In the genomic region with DNA sequence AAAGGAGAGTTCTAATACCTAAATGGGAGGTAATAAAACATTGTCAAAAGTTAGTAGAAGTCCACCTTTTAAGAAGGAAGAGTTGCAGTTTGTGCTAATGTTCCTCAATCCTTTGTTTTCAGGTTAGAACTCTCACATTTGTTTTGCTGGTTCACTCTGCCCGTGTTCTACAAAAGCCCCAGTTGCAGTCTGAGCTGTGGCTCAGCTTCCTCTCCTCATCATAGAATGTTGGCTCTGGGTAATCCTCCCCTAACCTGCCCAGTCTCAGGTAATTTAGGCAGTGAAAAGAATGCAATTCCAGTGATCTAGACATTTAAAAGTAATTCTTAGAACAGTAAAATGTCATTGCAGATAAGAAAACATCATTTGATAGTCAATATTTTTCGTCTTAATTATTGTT, we compare ENCODE assay signal across 26 cellular contexts.
"Had no signal": no experiment of that assay in that cellular context is flagged by ENCODE, and none has a peak within 500 bp of the region (broad histone marks: within the 10 kb centered on the region; RNA-seq: fewer than 3 reads in every experiment).

No MANE protein-coding gene starts in this region.

- H3K9me3 Mint-ChIP-seq: activated T-cell treated with anti-CD3 and anti-CD28 coated beads, Interleukin-2, amount 50 U/mL, for 4 hours; stimulated activated memory B cell treated with anti-CD40 and anti-IgM and Interleukin-4, amounts not matched to agents 10 μg/mL and 1 μg/mL and 100 μg/mL, for 72 hours; stimulated activated naive CD8-positive, alpha-beta T cell treated with anti-CD3 and anti-CD28 coated beads, Interleukin-15, amount 100 ng/mL, for 72 hours had no signal

- H3K4me1 Mint-ChIP-seq: activated T-helper 17 cell treated with anti-CD3 and anti-CD28 coated beads, Interleukin-2, amount 50 U/mL, for 72 hours; natural killer cell; stimulated activated naive CD8-positive, alpha-beta T cell treated with anti-CD3 and anti-CD28 coated beads, Interleukin-15, amount 100 ng/mL, for 72 hours had no signal

- H3K4me3 Mint-ChIP-seq: activated CD8-positive, alpha-beta T cell treated with anti-CD3 and anti-CD28 coated beads for 36 hours; activated T-cell treated with anti-CD3 and anti-CD28 coated beads, Interleukin-2, amount 50 U/mL, for 4 hours; activated T-helper 17 cell treated with anti-CD3 and anti-CD28 coated beads, Interleukin-2, amount 50 U/mL, for 72 hours; natural killer cell; stimulated activated memory B cell treated with anti-CD40 and anti-IgM and Interleukin-4, amounts not matched to agents 10 μg/mL and 1 μg/mL and 100 μg/mL, for 72 hours; stimulated activated naive CD8-positive, alpha-beta T cell treated with anti-CD3 and anti-CD28 coated beads, Interleukin-15, amount 100 ng/mL, for 72 hours had no signal

- DNase-seq: activated CD4-positive, alpha-beta T cell treated with anti-CD3 and anti-CD28 coated beads for 1 hour; activated CD4-positive, alpha-beta T cell treated with anti-CD3 and anti-CD28 coated beads, Interleukin-2, amount 50 U/mL, for 1 hour; activated CD8-positive, alpha-beta T cell treated with anti-CD3 and anti-CD28 coated beads for 36 hours; activated gamma-delta T cell treated with Interleukin-2 at 50 U/mL for 16 hours; activated naive CD4-positive, alpha-beta T cell treated with anti-CD3 and anti-CD28 coated beads, Interleukin-2, amount 50 U/mL, for 16 hours; activated T-cell treated with anti-CD3 and anti-CD28 coated beads, Interleukin-2, amount 50 U/mL, for 4 hours; amniotic stem cell; central memory CD4-positive, alpha-beta T cell; foreskin fibroblast; heart right ventricle; left lung; lower lobe of right lung; mesenchymal stem cell; natural killer cell; ovary; right lobe of liver; stimulated activated CD4-positive, alpha-beta T cell treated with anti-CD3 and anti-CD28 coated beads, Interleukin-12 subunit alpha, Interleukin-12 subunit beta, amount 100 ng/mL, for 4 hours; stimulated activated CD4-positive, alpha-beta T cell treated with anti-CD3 and anti-CD28 coated beads, Interleukin-4, amount 100 ng/mL, for 24 hours; stimulated activated CD8-positive, alpha-beta memory T cell treated with anti-CD3 and anti-CD28 coated beads, Interleukin-4, amount 100 ng/mL, for 48 hours; stimulated activated naive CD8-positive, alpha-beta T cell treated with anti-CD3 and anti-CD28 coated beads, Interleukin-15, amount 100 ng/mL, for 72 hours; T-helper 2 cell; thyroid gland; upper lobe of right lung had no signal

- H3K36me3 Mint-ChIP-seq: natural killer cell; stimulated activated memory B cell treated with anti-CD40 and anti-IgM and Interleukin-4, amounts not matched to agents 10 μg/mL and 1 μg/mL and 100 μg/mL, for 72 hours had no signal

- H3K27me3 Mint-ChIP-seq: activated CD8-positive, alpha-beta T cell treated with anti-CD3 and anti-CD28 coated beads for 36 hours; activated T-helper 17 cell treated with anti-CD3 and anti-CD28 coated beads, Interleukin-2, amount 50 U/mL, for 72 hours; stimulated activated memory B cell treated with anti-CD40 and anti-IgM and Interleukin-4, amounts not matched to agents 10 μg/mL and 1 μg/mL and 100 μg/mL, for 72 hours; stimulated activated naive CD8-positive, alpha-beta T cell treated with anti-CD3 and anti-CD28 coated beads, Interleukin-15, amount 100 ng/mL, for 72 hours had no signal

- H3K27ac Mint-ChIP-seq: activated CD8-positive, alpha-beta T cell treated with anti-CD3 and anti-CD28 coated beads for 36 hours; activated T-helper 17 cell treated with anti-CD3 and anti-CD28 coated beads, Interleukin-2, amount 50 U/mL, for 72 hours; natural killer cell; progenitor cell of endocrine pancreas; stimulated activated memory B cell treated with anti-CD40 and anti-IgM and Interleukin-4, amounts not matched to agents 10 μg/mL and 1 μg/mL and 100 μg/mL, for 72 hours; stimulated activated naive CD8-positive, alpha-beta T cell treated with anti-CD3 and anti-CD28 coated beads, Interleukin-15, amount 100 ng/mL, for 72 hours had no signal
